In genomic region chr1:17470021-17470799, GRCh38 we compare ENCODE assay signal across 1 cellular context.
TF ChIP-seq lines count a peak whose summit lies in the region.

No MANE protein-coding gene starts in this region.

TF ChIP-seq in H1, 55 proteins besides CTCF, POLR2A, EP300 and RAD21 (continued from another document):
- TF ChIP-seq KDM1A (IDR thresholded peaks at IDR 0.05; ENCODE audit: borderline replicate concordance, low read length) (no peak), RNF2 (IDR thresholded peaks at IDR 0.05; ENCODE audit: borderline replicate concordance, low read depth, low read length, missing control alignments, poor library complexity, severe bottlenecking) (no peak), SIRT6 (IDR thresholded peaks at IDR 0.05; ENCODE audit: low read length) (no peak), TCF12 (IDR thresholded peaks at IDR 0.05; ENCODE audit: low read depth, low read length) (peak; percentile 66; the same call in 1 of the 2 replicates), FOSL1 (IDR thresholded peaks at IDR 0.05; ENCODE audit: insufficient read depth, low read depth, low read length) (no peak), GABPA (IDR thresholded peaks at IDR 0.05; ENCODE audit: borderline replicate concordance, insufficient read depth, low read length) (no peak), SRF (IDR thresholded peaks at IDR 0.05; ENCODE audit: low read depth, low read length) (no peak), EZH2 (IDR thresholded peaks at IDR 0.05; ENCODE audit: low read depth, low read length, severe bottlenecking) (no peak), TEAD4 (IDR thresholded peaks at IDR 0.05; ENCODE audit: low read depth, low read length) (no peak), HDAC2 (IDR thresholded peaks at IDR 0.05; ENCODE audit: borderline replicate concordance in 1 of 2, low read depth in 2 of 2, low read length in 2 of 2) (peak in 1 of 2 experiments; percentile 53; a peak in 2 of 4 replicates), CBX5 (IDR thresholded peaks at IDR 0.05; ENCODE audit: low read depth, low read length) (no peak), SIX5 (IDR thresholded peaks at IDR 0.05; ENCODE audit: low read depth, low read length) (peak; percentile 30; the same call in 1 of the 2 replicates), POLR2AphosphoS5 (IDR thresholded peaks at IDR 0.05; ENCODE audit: low read depth, low read length) (no peak), KDM4A (IDR thresholded peaks at IDR 0.05; ENCODE audit: low read depth, low read length, severe bottlenecking) (no peak), TAF1 (IDR thresholded peaks at IDR 0.05; ENCODE audit: low read depth, low read length) (no peak), SUZ12 (IDR thresholded peaks at IDR 0.05; ENCODE audit: low read length) (no peak), SIN3A (conservative IDR thresholded peaks at IDR 0.05 in 1 of 2, IDR thresholded peaks at IDR 0.05 in 1 of 2; ENCODE audit: low read depth in 1 of 2, low read length in 2 of 2) (no peak), EGR1 (IDR thresholded peaks at IDR 0.05; ENCODE audit: borderline replicate concordance, low read depth, low read length) (no peak), HDAC6 (IDR thresholded peaks at IDR 0.05; ENCODE audit: low read depth, low read length) (no peak), RFX5 (IDR thresholded peaks at IDR 0.05; ENCODE audit: borderline replicate concordance, low read depth, low read length) (no peak), POU5F1 (IDR thresholded peaks at IDR 0.05; ENCODE audit: low read depth, low read length) (peak; percentile 99), BRCA1 (IDR thresholded peaks at IDR 0.05; ENCODE audit: low read depth, low read length) (no peak), SP4 (IDR thresholded peaks at IDR 0.05; ENCODE audit: low read length) (no peak), RXRA (IDR thresholded peaks at IDR 0.05; ENCODE audit: insufficient read depth, low read depth, low read length) (no peak), CREB1 (IDR thresholded peaks at IDR 0.05) (no peak), ATF2 (IDR thresholded peaks at IDR 0.05; ENCODE audit: low read length) (no peak; the same call in 1 of the 2 replicates), BCL11A (IDR thresholded peaks at IDR 0.05; ENCODE audit: low read depth in 2 of 2, low read length in 2 of 2) (peak in 1 of 2 experiments; percentile 88), ZNF274 (IDR thresholded peaks at IDR 0.05; ENCODE audit: borderline replicate concordance, extremely low read depth, low read length) (no peak), SP2 (IDR thresholded peaks at IDR 0.05; ENCODE audit: low read length) (no peak), SP1 (IDR thresholded peaks at IDR 0.05; ENCODE audit: low read depth, low read length) (peak; percentile 86), CHD2 (IDR thresholded peaks at IDR 0.05; ENCODE audit: low read length) (0 out of 2 replicates have a peak, but pooled peaks have one; percentile 39), BACH1 (IDR thresholded peaks at IDR 0.05; ENCODE audit: low read length) (0 out of 2 replicates have a peak, but pooled peaks have one; percentile 16), NANOG (IDR thresholded peaks at IDR 0.05; ENCODE audit: insufficient read depth, low read depth, low read length, poor library complexity, severe bottlenecking) (peak; percentile 98), ATF3 (IDR thresholded peaks at IDR 0.05; ENCODE audit: insufficient read depth, low read depth, low read length) (no peak), GTF2F1 (IDR thresholded peaks at IDR 0.05; ENCODE audit: borderline replicate concordance, low read depth, low read length) (no peak), CHD1 (IDR thresholded peaks at IDR 0.05; ENCODE audit: low read depth, low read length) (no peak), CEBPB (IDR thresholded peaks at IDR 0.05; ENCODE audit: low read depth, low read length) (no peak), SAP30 (IDR thresholded peaks at IDR 0.05; ENCODE audit: insufficient read depth, insufficient replicate concordance, low read length) (no peak), ASH2L (IDR thresholded peaks at IDR 0.05; ENCODE audit: low read length) (peak; percentile 79), CTBP2 (IDR thresholded peaks at IDR 0.05; ENCODE audit: borderline replicate concordance, insufficient read depth, insufficient read length, low read length) (no peak)
- TF ChIP-seq, protein P1, sequence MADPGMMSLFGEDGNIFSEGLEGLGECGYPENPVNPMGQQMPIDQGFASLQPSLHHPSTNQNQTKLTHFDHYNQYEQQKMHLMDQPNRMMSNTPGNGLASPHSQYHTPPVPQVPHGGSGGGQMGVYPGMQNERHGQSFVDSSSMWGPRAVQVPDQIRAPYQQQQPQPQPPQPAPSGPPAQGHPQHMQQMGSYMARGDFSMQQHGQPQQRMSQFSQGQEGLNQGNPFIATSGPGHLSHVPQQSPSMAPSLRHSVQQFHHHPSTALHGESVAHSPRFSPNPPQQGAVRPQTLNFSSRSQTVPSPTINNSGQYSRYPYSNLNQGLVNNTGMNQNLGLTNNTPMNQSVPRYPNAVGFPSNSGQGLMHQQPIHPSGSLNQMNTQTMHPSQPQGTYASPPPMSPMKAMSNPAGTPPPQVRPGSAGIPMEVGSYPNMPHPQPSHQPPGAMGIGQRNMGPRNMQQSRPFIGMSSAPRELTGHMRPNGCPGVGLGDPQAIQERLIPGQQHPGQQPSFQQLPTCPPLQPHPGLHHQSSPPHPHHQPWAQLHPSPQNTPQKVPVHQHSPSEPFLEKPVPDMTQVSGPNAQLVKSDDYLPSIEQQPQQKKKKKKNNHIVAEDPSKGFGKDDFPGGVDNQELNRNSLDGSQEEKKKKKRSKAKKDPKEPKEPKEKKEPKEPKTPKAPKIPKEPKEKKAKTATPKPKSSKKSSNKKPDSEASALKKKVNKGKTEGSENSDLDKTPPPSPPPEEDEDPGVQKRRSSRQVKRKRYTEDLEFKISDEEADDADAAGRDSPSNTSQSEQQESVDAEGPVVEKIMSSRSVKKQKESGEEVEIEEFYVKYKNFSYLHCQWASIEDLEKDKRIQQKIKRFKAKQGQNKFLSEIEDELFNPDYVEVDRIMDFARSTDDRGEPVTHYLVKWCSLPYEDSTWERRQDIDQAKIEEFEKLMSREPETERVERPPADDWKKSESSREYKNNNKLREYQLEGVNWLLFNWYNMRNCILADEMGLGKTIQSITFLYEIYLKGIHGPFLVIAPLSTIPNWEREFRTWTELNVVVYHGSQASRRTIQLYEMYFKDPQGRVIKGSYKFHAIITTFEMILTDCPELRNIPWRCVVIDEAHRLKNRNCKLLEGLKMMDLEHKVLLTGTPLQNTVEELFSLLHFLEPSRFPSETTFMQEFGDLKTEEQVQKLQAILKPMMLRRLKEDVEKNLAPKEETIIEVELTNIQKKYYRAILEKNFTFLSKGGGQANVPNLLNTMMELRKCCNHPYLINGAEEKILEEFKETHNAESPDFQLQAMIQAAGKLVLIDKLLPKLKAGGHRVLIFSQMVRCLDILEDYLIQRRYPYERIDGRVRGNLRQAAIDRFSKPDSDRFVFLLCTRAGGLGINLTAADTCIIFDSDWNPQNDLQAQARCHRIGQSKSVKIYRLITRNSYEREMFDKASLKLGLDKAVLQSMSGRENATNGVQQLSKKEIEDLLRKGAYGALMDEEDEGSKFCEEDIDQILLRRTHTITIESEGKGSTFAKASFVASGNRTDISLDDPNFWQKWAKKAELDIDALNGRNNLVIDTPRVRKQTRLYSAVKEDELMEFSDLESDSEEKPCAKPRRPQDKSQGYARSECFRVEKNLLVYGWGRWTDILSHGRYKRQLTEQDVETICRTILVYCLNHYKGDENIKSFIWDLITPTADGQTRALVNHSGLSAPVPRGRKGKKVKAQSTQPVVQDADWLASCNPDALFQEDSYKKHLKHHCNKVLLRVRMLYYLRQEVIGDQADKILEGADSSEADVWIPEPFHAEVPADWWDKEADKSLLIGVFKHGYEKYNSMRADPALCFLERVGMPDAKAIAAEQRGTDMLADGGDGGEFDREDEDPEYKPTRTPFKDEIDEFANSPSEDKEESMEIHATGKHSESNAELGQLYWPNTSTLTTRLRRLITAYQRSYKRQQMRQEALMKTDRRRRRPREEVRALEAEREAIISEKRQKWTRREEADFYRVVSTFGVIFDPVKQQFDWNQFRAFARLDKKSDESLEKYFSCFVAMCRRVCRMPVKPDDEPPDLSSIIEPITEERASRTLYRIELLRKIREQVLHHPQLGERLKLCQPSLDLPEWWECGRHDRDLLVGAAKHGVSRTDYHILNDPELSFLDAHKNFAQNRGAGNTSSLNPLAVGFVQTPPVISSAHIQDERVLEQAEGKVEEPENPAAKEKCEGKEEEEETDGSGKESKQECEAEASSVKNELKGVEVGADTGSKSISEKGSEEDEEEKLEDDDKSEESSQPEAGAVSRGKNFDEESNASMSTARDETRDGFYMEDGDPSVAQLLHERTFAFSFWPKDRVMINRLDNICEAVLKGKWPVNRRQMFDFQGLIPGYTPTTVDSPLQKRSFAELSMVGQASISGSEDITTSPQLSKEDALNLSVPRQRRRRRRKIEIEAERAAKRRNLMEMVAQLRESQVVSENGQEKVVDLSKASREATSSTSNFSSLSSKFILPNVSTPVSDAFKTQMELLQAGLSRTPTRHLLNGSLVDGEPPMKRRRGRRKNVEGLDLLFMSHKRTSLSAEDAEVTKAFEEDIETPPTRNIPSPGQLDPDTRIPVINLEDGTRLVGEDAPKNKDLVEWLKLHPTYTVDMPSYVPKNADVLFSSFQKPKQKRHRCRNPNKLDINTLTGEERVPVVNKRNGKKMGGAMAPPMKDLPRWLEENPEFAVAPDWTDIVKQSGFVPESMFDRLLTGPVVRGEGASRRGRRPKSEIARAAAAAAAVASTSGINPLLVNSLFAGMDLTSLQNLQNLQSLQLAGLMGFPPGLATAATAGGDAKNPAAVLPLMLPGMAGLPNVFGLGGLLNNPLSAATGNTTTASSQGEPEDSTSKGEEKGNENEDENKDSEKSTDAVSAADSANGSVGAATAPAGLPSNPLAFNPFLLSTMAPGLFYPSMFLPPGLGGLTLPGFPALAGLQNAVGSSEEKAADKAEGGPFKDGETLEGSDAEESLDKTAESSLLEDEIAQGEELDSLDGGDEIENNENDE (IDR thresholded peaks at IDR 0.05; ENCODE audit: insufficient replicate concordance, low read length) = peak; percentile 91
- TF ChIP-seq, protein P2, sequence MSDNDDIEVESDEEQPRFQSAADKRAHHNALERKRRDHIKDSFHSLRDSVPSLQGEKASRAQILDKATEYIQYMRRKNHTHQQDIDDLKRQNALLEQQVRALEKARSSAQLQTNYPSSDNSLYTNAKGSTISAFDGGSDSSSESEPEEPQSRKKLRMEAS (IDR thresholded peaks at IDR 0.05) = no peak
- TF ChIP-seq, protein P3, sequence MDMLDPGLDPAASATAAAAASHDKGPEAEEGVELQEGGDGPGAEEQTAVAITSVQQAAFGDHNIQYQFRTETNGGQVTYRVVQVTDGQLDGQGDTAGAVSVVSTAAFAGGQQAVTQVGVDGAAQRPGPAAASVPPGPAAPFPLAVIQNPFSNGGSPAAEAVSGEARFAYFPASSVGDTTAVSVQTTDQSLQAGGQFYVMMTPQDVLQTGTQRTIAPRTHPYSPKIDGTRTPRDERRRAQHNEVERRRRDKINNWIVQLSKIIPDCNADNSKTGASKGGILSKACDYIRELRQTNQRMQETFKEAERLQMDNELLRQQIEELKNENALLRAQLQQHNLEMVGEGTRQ (IDR thresholded peaks at IDR 0.05; ENCODE audit: low read length) = no peak
